ENCODE assay signal across 8 cellular contexts in genomic region chr20:31569163-31570020, GRCh38. TPM values are rescaled to one million over a fixed set of nuclear protein-coding genes. Genes with fewer than 3 reads are reported as not detected.
DNase-seq lines count a peak whose midpoint lies in the region; ATAC-seq and TF ChIP-seq lines count a peak whose summit lies in the region.

No MANE protein-coding gene starts in this region.

- peaks cover 2% of the 10 kb centered on the region for H3K36me3 Mint-ChIP-seq in neural crest cell (ENCODE audit: low read depth)

- intact Hi-C loops in testis (cut with DNase I; ENCODE audit: low total_unique reads), result loop anchor here (5.0 kb wide), 1 partner anchor 43 kb away; no protein-coding TSS in a partner anchor

- TF ChIP-seq CTCF in neural crest cell (conservative IDR thresholded peaks at IDR 0.05) (peak; percentile 98), testis (IDR thresholded peaks at IDR 0.05) (peak; percentile 50 to 71 (median 51))

- WGBS in testis, 2 donors, result 46 to 55% methylated on average over 10 of the region's 10 CpGs

- no peaks in the 10 kb centered on the region for H3K9me3 Mint-ChIP-seq in neural crest cell

- H3K4me1 Mint-ChIP-seq in neural crest cell, result peaks cover 38% of the 10 kb centered on the region

- peaks cover 9% of the 10 kb centered on the region for H3K4me1 ChIP-seq in testis

- H3K36me3 ChIP-seq in testis (ENCODE audit: low read depth, missing control alignments), result no peaks in the 10 kb centered on the region

- H3K27ac Mint-ChIP-seq in neural crest cell (ENCODE audit: unreplicated experiment), result no peak overlapping the region

- peaks cover 15% of the 10 kb centered on the region for H3K27me3 Mint-ChIP-seq in neural crest cell (ENCODE audit: low read depth)

- H3K4me3 ChIP-seq in testis, result no peak overlapping the region

- H3K9me3 ChIP-seq in testis, result no peaks in the 10 kb centered on the region

- ATAC-seq in GM18505 (IDR thresholded peaks at IDR 0.05; ENCODE audit: unreplicated experiment) (no peak), esophagus mucosa (no peak)

- H3K27me3 ChIP-seq in testis, result no peaks in the 10 kb centered on the region

- DNase-seq in A172 (ENCODE audit: low spot score) (peak; percentile 73), NCI-H748 treated with DMSO at 0.1 percent for 48 hours (lab: John Stamatoyannopoulos, UW) (peak; percentile 52), activated T-cell treated with anti-CD3 and anti-CD28 coated beads for 4 hours (peak; percentile 55), erythroblast (lab: John Stamatoyannopoulos, UW) (peak; percentile 51 to 79), neural crest cell (ENCODE audit: low read depth, low spot score) (peak; percentile 84), testis (peak; percentile 61)

- TF ChIP-seq POLR2A in GM18505 (IDR thresholded peaks at IDR 0.05; ENCODE audit: borderline replicate concordance, extremely low read depth, insufficient read depth, insufficient read length) (peak; percentile 11), erythroblast (IDR thresholded peaks at IDR 0.05; ENCODE audit: low read length) (no peak), testis (IDR thresholded peaks at IDR 0.05) (no peak)

- H3K27ac ChIP-seq in testis, result peak overlapping the region in 1 of 2 donors; percentile 92

- peak overlapping the region; percentile 57 for H3K4me3 Mint-ChIP-seq in neural crest cell

RNA-seq across cellular contexts. Expression of gene ID1, which starts 35.7 kb away (rescaled TPM):
- total RNA-seq in A172 (2014; rRNA removed; shearing (Covaris generic)), result 395 and 602 TPM in 2 replicates
- total RNA-seq in neural crest cell (4.3 and 5.8 TPM in 2 replicates), testis (100 to 1,000 TPM; 124 to 128 TPM), esophagus mucosa (299 TPM)
- 18.7 TPM for polyA plus RNA-seq in testis (ENCODE audit: insufficient read depth, low read depth, low replicate concordance)

RNA-seq across cellular contexts. Expression of gene HM13, which starts 55.1 kb away (rescaled TPM):
- total RNA-seq in A172 (2014; rRNA removed; shearing (Covaris generic)), result 58.2 and 67.9 TPM in 2 replicates
- total RNA-seq in neural crest cell, result 179 and 185 TPM in 2 replicates
- 10 to 100 TPM; 68.7 to 86.7 TPM for total RNA-seq in testis
- polyA plus RNA-seq in testis (ENCODE audit: insufficient read depth, low read depth, low replicate concordance), result 97.5 TPM
- 232 TPM for total RNA-seq in esophagus mucosa

Comparison
In these comparisons a context has a peak if more than half of its experiments do, and no peak if none do; other contexts are left out.
1. RNA of gene ID1, which starts 35.7 kb away (total RNA-seq): 395 to 602 TPM in A172, 299 TPM in esophagus mucosa (single experiment) and 124 to 128 TPM in testis; 4.3 to 5.8 TPM in neural crest cell; every median in the first group is over 10 times any median in the second.
2. Peak in every context shown above with its lines, with median percentiles within 50 percentile points of each other: DNase-seq.